In the genomic region with DNA sequence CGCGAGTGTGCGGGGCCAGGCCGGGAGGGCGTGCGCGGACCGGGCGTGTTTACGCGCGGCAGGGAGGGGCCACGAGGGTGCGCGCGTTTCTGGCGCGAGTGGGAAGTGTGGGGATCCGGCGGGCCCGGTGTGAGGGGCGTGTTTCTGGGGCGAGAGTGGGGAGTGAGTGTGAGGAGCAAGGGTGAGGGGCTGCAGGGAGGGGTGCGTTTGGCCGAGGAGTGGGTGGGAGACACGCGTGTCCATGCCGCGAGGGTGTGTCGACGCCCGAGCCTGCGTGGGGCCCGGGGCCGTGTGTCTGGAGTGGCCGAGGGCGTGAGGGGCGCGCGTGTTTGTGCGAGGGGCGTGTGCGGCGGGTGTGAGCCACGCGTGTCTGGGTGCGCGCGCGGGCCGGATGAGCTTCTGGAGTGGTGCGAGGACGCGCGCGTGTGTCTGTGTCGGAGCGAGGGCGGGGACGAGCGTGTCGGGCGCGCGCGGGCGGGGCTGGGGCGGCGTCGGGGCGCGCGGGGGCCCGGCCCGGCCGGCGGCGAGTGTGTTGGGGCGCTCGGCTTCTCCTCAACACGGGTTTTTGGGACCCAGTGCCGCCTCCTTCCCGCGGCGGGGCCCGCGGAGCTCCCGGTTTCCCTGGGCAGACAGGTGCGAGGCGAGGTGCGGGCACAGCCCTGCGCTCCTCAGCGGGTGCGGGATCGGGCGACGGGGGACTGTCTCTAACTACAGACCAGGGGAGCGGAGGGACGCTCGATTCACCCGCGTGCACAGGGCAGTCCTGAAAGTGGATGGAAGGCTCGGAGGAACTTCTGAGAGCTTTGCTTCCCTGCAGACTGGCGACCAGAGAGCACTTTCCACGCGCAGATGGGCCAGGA, we compare ENCODE assay signal across 8 cellular contexts.
DNase-seq lines count a peak whose midpoint lies in the region; ATAC-seq and TF ChIP-seq lines count a peak whose summit lies in the region.

No MANE protein-coding gene starts in this region.

- H3K36me3 ChIP-seq in iPS-20b (ENCODE audit: insufficient read depth, low read depth, low read length) = no peaks in the 10 kb centered on the region

- ATAC-seq in GM19351 (IDR thresholded peaks at IDR 0.05; ENCODE audit: unreplicated experiment) = no peak

- no peaks in the 10 kb centered on the region for H3K9me3 ChIP-seq in iPS-20b (ENCODE audit: insufficient read depth, low read depth, low read length)

- H3K27me3 ChIP-seq in iPS-20b (ENCODE audit: insufficient read depth, low read length) = peaks cover 43% of the 10 kb centered on the region

- peaks cover 17% of the 10 kb centered on the region for H3K4me1 ChIP-seq in iPS-20b (ENCODE audit: insufficient read depth, low read length)

- peak; percentile 30 for DNase-seq in stimulated activated CD4-positive, alpha-beta T cell treated with anti-CD3 and anti-CD28 coated beads, Interleukin-2, amount 100 ng/mL, for 4 hours (ENCODE audit: low read depth)
- DNase-seq in stimulated activated CD4-positive, alpha-beta T cell treated with anti-CD3 and anti-CD28 coated beads, Interleukin-4, amount 100 ng/mL, for 24 hours = no peak
- DNase-seq in astrocyte of the spinal cord (ENCODE audit: low read depth, low spot score) (no peak), NCI-H1048 (lab: John Stamatoyannopoulos, UW) (no peak), NCI-H226 (no peak)
- peak in 2 of 3 experiments; percentile 14 to 21 for DNase-seq in stimulated activated CD4-positive, alpha-beta T cell treated with anti-CD3 and anti-CD28 coated beads, TNF-alpha, amount 100 ng/mL, for 4 hours (ENCODE audit: low read depth in 3 of 3)

- H3K4me3 ChIP-seq in astrocyte of the spinal cord (ENCODE audit: low read depth, low read length) = peak overlapping the region; percentile 23
- H3K4me3 ChIP-seq in iPS-20b (ENCODE audit: low read length) = peak overlapping the region; percentile 43; the same call in 1 of the 2 replicates

- H3K9ac ChIP-seq in iPS-20b (ENCODE audit: low read depth, low read length) = no peak overlapping the region

- TF ChIP-seq CTCF in astrocyte of the spinal cord (IDR thresholded peaks at IDR 0.05; ENCODE audit: low read depth, low read length) = no peak

- no peak overlapping the region for H3K27ac ChIP-seq in iPS-20b (ENCODE audit: low read length)

- in situ Hi-C loops in astrocyte of the spinal cord (cut with HindIII; ENCODE audit: low sequenced_read_pairs) = no loop called here

Comparison
In these comparisons a context has a peak if more than half of its experiments do, and no peak if none do; other contexts are left out.
1. DNase-seq: peak in stimulated activated CD4-positive, alpha-beta T cell treated with anti-CD3 and anti-CD28 coated beads, Interleukin-2, amount 100 ng/mL, for 4 hours (single experiment) and stimulated activated CD4-positive, alpha-beta T cell treated with anti-CD3 and anti-CD28 coated beads, TNF-alpha, amount 100 ng/mL, for 4 hours (2 of 3); none in stimulated activated CD4-positive, alpha-beta T cell treated with anti-CD3 and anti-CD28 coated beads, Interleukin-4, amount 100 ng/mL, for 24 hours (single experiment), astrocyte of the spinal cord (single experiment), NCI-H1048 (single experiment) and NCI-H226 (single experiment).